14 cellular contexts compared by ENCODE assay signal in the genomic region with DNA sequence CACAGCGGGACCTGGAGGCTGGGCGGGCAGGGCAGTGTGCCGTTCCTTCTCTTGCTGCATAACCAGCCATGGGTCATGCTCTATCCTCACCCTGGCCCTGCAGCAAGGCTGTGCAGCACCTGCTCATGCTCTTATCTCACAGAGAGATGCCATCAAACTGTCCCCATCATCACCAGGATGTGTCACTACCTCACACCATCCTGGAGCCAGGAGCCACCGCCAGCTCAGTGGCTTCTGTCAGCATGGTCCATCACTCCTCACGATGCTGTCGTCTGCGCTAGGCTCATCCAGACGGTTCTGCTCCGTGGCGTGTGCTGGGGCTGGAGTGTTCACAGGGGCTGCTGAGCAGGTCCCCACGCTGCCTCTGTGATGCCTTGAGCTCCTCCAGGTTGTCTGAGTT.
"Had no signal": no experiment of that assay in that cellular context is flagged by ENCODE, and none has a peak within 500 bp of the region (broad histone marks: within the 10 kb centered on the region; RNA-seq: fewer than 3 reads in every experiment).

No MANE protein-coding gene starts in this region.

- H3K9me3 ChIP-seq: esophagus muscularis mucosa, right lobe of liver, vagina had no signal

- H3K4me3 ChIP-seq: esophagus muscularis mucosa, right lobe of liver, vagina had no signal

- H3K4me1 ChIP-seq: esophagus muscularis mucosa, right lobe of liver, vagina had no signal

- H3K27ac ChIP-seq: esophagus muscularis mucosa, right lobe of liver, vagina had no signal

- H3K27me3 ChIP-seq: esophagus muscularis mucosa, right lobe of liver, vagina had no signal

- DNase-seq: activated B cell treated with CpG ODN at 0.5 μM for 24 hours; activated CD4-positive, alpha-beta T cell treated with anti-CD3 and anti-CD28 coated beads, Interleukin-2, amount 10 ng/mL, durations not matched to agents 7 days and 5 days; activated naive CD4-positive, alpha-beta T cell treated with anti-CD3 and anti-CD28 coated beads, Interleukin-2, amount 50 U/mL, for 16 hours; amniotic stem cell; central memory CD4-positive, alpha-beta T cell; cortex of kidney; effector CD4-positive, alpha-beta T cell; hippocampal formation; kidney; occipital lobe; right lobe of liver had no signal

- ATAC-seq: activated T-helper 17 cell treated with anti-CD3 and anti-CD28 coated beads, Interleukin-2, amount 50 U/mL, for 72 hours; right lobe of liver had no signal
